Comparison of ENCODE assay signal across 9 cellular contexts in genomic region chr10:71849461-71849908, GRCh38. TPM values are rescaled to one million over a fixed set of nuclear protein-coding genes. Genes with fewer than 3 reads are reported as not detected.
A peak's percentile ranks its signal among the peaks of the same experiment; 100 is the strongest.
DNase-seq lines count a peak whose midpoint lies in the region; ATAC-seq and TF ChIP-seq lines count a peak whose summit lies in the region.
"Had no signal": no experiment of that assay in that cellular context is flagged by ENCODE, and none has a peak within 500 bp of the region (broad histone marks: within the 10 kb centered on the region; RNA-seq: fewer than 3 reads in every experiment).

No MANE protein-coding gene starts in this region.

- H3K27me3 ChIP-seq in SK-N-SH (ENCODE audit: insufficient read depth) (no peaks in the 10 kb centered on the region), left lung (no peaks in the 10 kb centered on the region), stomach (no peaks in the 10 kb centered on the region)

- CTCF ChIA-PET in SK-N-SH (lab: Yijun Ruan, JAX), result interaction anchor here (0.9 to 2.3 kb wide), 4 partner anchors 14 to 47 kb away, joined by 3 to 11 read pairs (median 4); no protein-coding TSS in a partner anchor

- no peaks in the 10 kb centered on the region for H3F3A ChIP-seq in SK-N-SH (replicated peaks; ENCODE audit: insufficient read depth)

- H3K79me2 ChIP-seq in SK-N-SH (ENCODE audit: insufficient read depth), result peaks cover 65% of the 10 kb centered on the region

- no peaks in the 10 kb centered on the region for H3K9me3 Mint-ChIP-seq in activated naive CD8-positive, alpha-beta T cell treated with anti-CD3 and anti-CD28 coated beads, Interleukin-2, amount 10 ng/mL, durations not matched to agents 7 days and 5 days

- H3K27ac Mint-ChIP-seq in activated naive CD8-positive, alpha-beta T cell treated with anti-CD3 and anti-CD28 coated beads, Interleukin-2, amount 10 ng/mL, durations not matched to agents 7 days and 5 days, result no peak overlapping the region

- TF ChIP-seq CTCF in SK-N-SH (IDR thresholded peaks at IDR 0.05), result no peak
- TF ChIP-seq CTCF in left lung (IDR thresholded peaks at IDR 0.05), result no peak
- TF ChIP-seq CTCF in stomach (IDR thresholded peaks at IDR 0.05), result no peak

- peak overlapping the region; percentile 97; the same call in 1 of the 2 replicates for H3K9ac ChIP-seq in SK-N-SH

- POLR2A ChIA-PET in SK-N-SH (lab: Yijun Ruan, JAX), result no interaction called here
- POLR2A ChIA-PET in activated naive CD8-positive, alpha-beta T cell treated with anti-CD3 and anti-CD28 coated beads, Interleukin-2, amount 10 ng/mL, durations not matched to agents 7 days and 5 days (lab: Charles Lee), result interaction anchor here (1.0 to 2.9 kb wide), 2 partner anchors 29 to 76 kb away, joined by 3 to 17 read pairs; partner anchors contain the start of gene VSIR

- WGBS in SK-N-SH (ENCODE audit: low lambda C conversion rate), result 91% methylated on average over 17 of the region's 17 CpGs
- WGBS in stomach, 5 donors, result 82 to 91% (median 88%) methylated on average over 17 of the region's 17 CpGs

- TF ChIP-seq RAD21 in SK-N-SH (IDR thresholded peaks at IDR 0.05; ENCODE audit: low read length), result no peak

- peak overlapping the region; percentile 87 for H3K4me2 ChIP-seq in SK-N-SH

- H3K9me2 ChIP-seq in SK-N-SH, result no peaks in the 10 kb centered on the region

- peaks cover 59% of the 10 kb centered on the region for H4K20me1 ChIP-seq in SK-N-SH (ENCODE audit: insufficient read depth)

- H3K4me1 ChIP-seq in SK-N-SH (ENCODE audit: control insufficient read depth in 1 of 2, insufficient read depth in 2 of 2, low read depth in 1 of 2, low read length in 1 of 2), result peaks cover 18 to 24% of the 10 kb centered on the region in 2 experiments; a peak in 3 of 4 replicates
- peaks cover 18 to 79% of the 10 kb centered on the region in 2 donors for H3K4me1 ChIP-seq in left lung
- H3K4me1 ChIP-seq in stomach, result peaks cover 39 to 68% (median 57%) of the 10 kb centered on the region in 4 donors

- H3K4me3 ChIP-seq in SK-N-SH (ENCODE audit: low read depth in 2 of 2, low read length in 1 of 2), result peak overlapping the region; percentile 87 to 96
- H3K4me3 ChIP-seq in left lung, result peak overlapping the region; percentile 93 to 99
- H3K4me3 ChIP-seq in stomach, result peak overlapping the region; percentile 67 to 91 (median 82)

- TF ChIP-seq EP300 in SK-N-SH (IDR thresholded peaks at IDR 0.05; ENCODE audit: borderline replicate concordance in 1 of 2, low read depth in 1 of 2, low read length in 1 of 2) (no peak), stomach (IDR thresholded peaks at IDR 0.05) (no peak)

- H3K4me1 Mint-ChIP-seq in activated naive CD8-positive, alpha-beta T cell treated with anti-CD3 and anti-CD28 coated beads, Interleukin-2, amount 10 ng/mL, durations not matched to agents 7 days and 5 days, result peaks cover 47% of the 10 kb centered on the region

- H3K36me3 Mint-ChIP-seq in activated naive CD8-positive, alpha-beta T cell treated with anti-CD3 and anti-CD28 coated beads, Interleukin-2, amount 10 ng/mL, durations not matched to agents 7 days and 5 days, result peaks cover 3% of the 10 kb centered on the region

- H3K9me3 ChIP-seq in SK-N-SH, result no peaks in the 10 kb centered on the region
- H3K9me3 ChIP-seq in left lung, result no peaks in the 10 kb centered on the region
- no peaks in the 10 kb centered on the region for H3K9me3 ChIP-seq in stomach

- no peak for ATAC-seq in SK-N-SH treated with all-trans-retinoic acid at 6 μM for 48 hours
- no peak for ATAC-seq in activated naive CD8-positive, alpha-beta T cell treated with anti-CD3 and anti-CD28 coated beads, Interleukin-2, amount 10 ng/mL, durations not matched to agents 7 days and 5 days (ENCODE audit: low read depth)
- ATAC-seq in left lung, result no peak

- intact Hi-C loops in left lung (cut with DNase I), result no loop called here
- intact Hi-C loops in stomach (cut with DNase I; ENCODE audit: low total_unique reads), result no loop called here

- peaks cover 3% of the 10 kb centered on the region for H3K27me3 Mint-ChIP-seq in activated naive CD8-positive, alpha-beta T cell treated with anti-CD3 and anti-CD28 coated beads, Interleukin-2, amount 10 ng/mL, durations not matched to agents 7 days and 5 days

- H3K27ac ChIP-seq in SK-N-SH (ENCODE audit: low read depth in 2 of 2, low read length in 1 of 2) (peak overlapping the region in 1 of 2 experiments; percentile 85; a peak in 1 of 4 replicates), left lung (peak overlapping the region; percentile 90 to 93), stomach (peak overlapping the region in 3 of 5 donors; percentile 95 to 98 (median 96))

- H2AFZ ChIP-seq in SK-N-SH (ENCODE audit: low read depth), result no peak overlapping the region

- no peak for DNase-seq in SK-N-SH
- DNase-seq in activated naive CD8-positive, alpha-beta T cell treated with anti-CD3 and anti-CD28 coated beads, Interleukin-2, amount 10 ng/mL, durations not matched to agents 7 days and 5 days, result no peak
- DNase-seq in left lung, result no peak
- DNase-seq in stomach, result no peak
- no peak for DNase-seq in NCI-H1048 (lab: John Stamatoyannopoulos, UW)
- no peak for DNase-seq in stimulated activated naive CD4-positive, alpha-beta T cell (lab: John Stamatoyannopoulos, UW)
- DNase-seq in central memory CD4-positive, alpha-beta T cell, result no peak
- DNase-seq: 8988T had no signal

- H3K4me3 Mint-ChIP-seq in activated naive CD8-positive, alpha-beta T cell treated with anti-CD3 and anti-CD28 coated beads, Interleukin-2, amount 10 ng/mL, durations not matched to agents 7 days and 5 days, result peak overlapping the region; percentile 92

- TF ChIP-seq POLR2A in stomach (IDR thresholded peaks at IDR 0.05), result no peak

- peaks cover 0 to 6% of the 10 kb centered on the region in 2 experiments for H3K36me3 ChIP-seq in SK-N-SH (replicated peaks in 1 of 2; ENCODE audit: control insufficient read depth in 1 of 2, insufficient read depth in 2 of 2, low read length in 1 of 2)
- peaks cover 0 to 8% of the 10 kb centered on the region in 2 donors for H3K36me3 ChIP-seq in left lung
- H3K36me3 ChIP-seq in stomach, result no peaks in the 10 kb centered on the region

TF ChIP-seq in SK-N-SH, 30 proteins besides CTCF, POLR2A, EP300 and RAD21 (continues in another document):
- no peak for TF ChIP-seq MAX (IDR thresholded peaks at IDR 0.05; ENCODE audit: low read depth)
- TF ChIP-seq MEF2A (IDR thresholded peaks at IDR 0.05; ENCODE audit: borderline replicate concordance, low read depth), result no peak
- no peak for TF ChIP-seq SMC3 (IDR thresholded peaks at IDR 0.05; ENCODE audit: low read depth, low read length)
- no peak for TF ChIP-seq RCOR1 (IDR thresholded peaks at IDR 0.05; ENCODE audit: low read length)
- no peak for TF ChIP-seq YY1 (IDR thresholded peaks at IDR 0.05; ENCODE audit: low read depth)
- no peak for TF ChIP-seq PBX3 (IDR thresholded peaks at IDR 0.05)

TF ChIP-seq in SK-N-SH treated with all-trans-retinoic acid at 6 μM for 48 hours, 23 proteins besides CTCF, POLR2A, EP300 and RAD21 (continues in another document):
- TF ChIP-seq TSHZ2 (CRISPR knock-in tag; IDR thresholded peaks at IDR 0.05) (no peak), ISL1 (CRISPR knock-in tag; IDR thresholded peaks at IDR 0.05) (no peak), CREB5 (CRISPR knock-in tag; IDR thresholded peaks at IDR 0.05; ENCODE audit: low read depth) (no peak), OSR1 (CRISPR knock-in tag; IDR thresholded peaks at IDR 0.05) (no peak)

RNA-seq across cellular contexts. Expression of gene PSAP, which starts 1.6 kb away (rescaled TPM):
- polyA plus RNA-seq in SK-N-SH (2012; rRNA removed), result 1,647 and 1,947 TPM in 2 replicates
- 1,355 and 1,432 TPM in 2 replicates for polyA plus RNA-seq in SK-N-SH (2012; cell fraction: cytosol; rRNA removed)
- polyA plus RNA-seq in SK-N-SH (2012; cell fraction: nucleus; rRNA removed), result 2,007 and 2,090 TPM in 2 replicates
- 100 to 1,000 TPM; 171 to 175 TPM for total RNA-seq in activated naive CD8-positive, alpha-beta T cell treated with anti-CD3 and anti-CD28 coated beads, Interleukin-2, amount 10 ng/mL, durations not matched to agents 7 days and 5 days
- 1,000 to 10,000 TPM; 1,484 to 1,668 TPM for total RNA-seq in left lung
- 100 to 1,000 TPM; 176 to 709 (median 604) TPM for total RNA-seq in stomach
- polyA plus RNA-seq in stomach, result 100 to 1,000 TPM; 174 to 311 (median 308) TPM
